In the genomic region with DNA sequence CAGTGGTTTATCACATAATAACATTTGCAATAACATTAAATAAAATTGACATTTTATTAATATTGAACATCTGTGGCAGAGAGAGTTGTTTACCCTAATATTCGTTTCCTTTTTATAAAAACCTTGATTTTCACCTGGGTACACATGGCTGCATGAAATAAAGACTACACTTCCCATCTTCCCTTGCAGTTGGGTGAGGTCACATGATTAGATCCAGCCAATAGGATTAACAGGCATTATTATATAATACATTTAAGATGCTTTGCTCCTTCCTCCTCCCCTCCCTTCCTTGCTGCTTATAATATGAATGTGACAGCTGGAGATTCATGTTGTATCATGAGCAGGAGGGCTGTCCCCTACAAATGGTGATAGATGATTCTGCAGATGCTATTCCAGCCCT, we compare ENCODE assay signal across 8 cellular contexts.
DNase-seq lines count a peak whose midpoint lies in the region; ATAC-seq, FAIRE-seq and TF ChIP-seq lines count a peak whose summit lies in the region.

No MANE protein-coding gene starts in this region.

- POLR2A ChIA-PET in GM10248 (lab: Yijun Ruan, JAX), result no interaction called here

- in situ Hi-C loops in ACHN (cut with HindIII; ENCODE audit: low pct_ligation_motif_present, low pct_unique_long_range_greater_than_20kb, low sequenced_read_pairs), result no loop called here
- in situ Hi-C loops in T47D (cut with HindIII; ENCODE audit: low pct_unique_long_range_greater_than_20kb, low sequenced_read_pairs), result no loop called here

- TF ChIP-seq POLR2A in prostate gland (IDR thresholded peaks at IDR 0.05), result no peak

- WGBS in prostate gland, result 56% methylated on average over 1 of the region's 1 CpG

- H3K27me3 ChIP-seq in tibial artery (no peaks in the 10 kb centered on the region), prostate gland (replicated peaks; ENCODE audit: insufficient read depth) (no peaks in the 10 kb centered on the region)

- ATAC-seq in GM19043 (IDR thresholded peaks at IDR 0.05; ENCODE audit: low read depth, unreplicated experiment) (peak; percentile 78), HG03469 (IDR thresholded peaks at IDR 0.05; ENCODE audit: unreplicated experiment) (peak; percentile 64)

- H3K27ac ChIP-seq in tibial artery (no peak overlapping the region), prostate gland (no peak overlapping the region)

- TF ChIP-seq CTCF in tibial artery (IDR thresholded peaks at IDR 0.05) (no peak), prostate gland (IDR thresholded peaks at IDR 0.05) (no peak), GM10248 (IDR thresholded peaks at IDR 0.05; ENCODE audit: control extremely low read depth, extremely low read depth, low read depth, missing control alignments) (no peak)

- H3K9me3 ChIP-seq in tibial artery (no peaks in the 10 kb centered on the region), prostate gland (no peaks in the 10 kb centered on the region)

- no peak overlapping the region for H3K4me3 ChIP-seq in tibial artery
- no peak overlapping the region for H3K4me3 ChIP-seq in prostate gland

- intact Hi-C loops in tibial artery (cut with DNase I; ENCODE audit: low total_unique reads), result loop anchor here (10.0 kb wide), 1 partner anchor 1839 kb away; no protein-coding TSS in a partner anchor
- intact Hi-C loops in prostate gland (cut with DNase I), result no loop called here

- CTCF ChIA-PET in GM10248 (lab: Yijun Ruan, JAX), result interaction anchor here (2.4 to 2.6 kb wide), 2 partner anchors 16 to 21 kb away, joined by 14 to 21 read pairs; no protein-coding TSS in a partner anchor

- DNase-seq in ACHN (peak; percentile 23), T47D (ENCODE audit: low read depth in 1 of 2, low spot score in 1 of 2) (peak; percentile 42 to 86), urothelium cell line (ENCODE audit: low spot score) (peak; percentile 28), tibial artery (no peak), prostate gland (ENCODE audit: low spot score) (no peak), GM10248 (ENCODE audit: extremely low spot score) (no peak)

- H3K4me1 ChIP-seq in tibial artery, result no peaks in the 10 kb centered on the region
- no peaks in the 10 kb centered on the region for H3K4me1 ChIP-seq in prostate gland (replicated peaks)

- H3K36me3 ChIP-seq in tibial artery, result no peaks in the 10 kb centered on the region
- no peaks in the 10 kb centered on the region for H3K36me3 ChIP-seq in prostate gland

- no peak for FAIRE-seq in urothelium cell line (lab: Jason Lieb, UNC)

Comparison
In these comparisons a context has a peak if more than half of its experiments do, and no peak if none do; other contexts are left out.
1. DNase-seq: peak in ACHN (single experiment), T47D (2 of 2) and urothelium cell line (single experiment); none in tibial artery (0 of 2), prostate gland (single experiment) and GM10248 (single experiment).